In genomic region chr4:13642163-13642562, GRCh38 we compare ENCODE assay signal across 16 cellular contexts.
DNase-seq lines count a peak whose midpoint lies in the region; ATAC-seq and TF ChIP-seq lines count a peak whose summit lies in the region.
"Had no signal": no experiment of that assay in that cellular context is flagged by ENCODE, and none has a peak within 500 bp of the region (broad histone marks: within the 10 kb centered on the region; RNA-seq: fewer than 3 reads in every experiment).

No MANE protein-coding gene starts in this region.

- H3K9ac ChIP-seq in HUES48 (ENCODE audit: low read depth, low read length), result no peak overlapping the region
- H3K9ac ChIP-seq in adipocyte (ENCODE audit: low read length), result no peak overlapping the region
- no peak overlapping the region for H3K9ac ChIP-seq in parathyroid adenoma

- H3K27me3 ChIP-seq in HUES48 (ENCODE audit: control insufficient read depth, insufficient read depth, low read length) (no peaks in the 10 kb centered on the region), adipocyte (replicated peaks; ENCODE audit: control insufficient read depth, insufficient read depth, low read length) (no peaks in the 10 kb centered on the region), parathyroid adenoma (ENCODE audit: control insufficient read depth, insufficient read depth, low read length) (no peaks in the 10 kb centered on the region)

- no peaks in the 10 kb centered on the region for H3K9me3 ChIP-seq in HUES48 (ENCODE audit: control insufficient read depth, insufficient read depth, low read length)
- H3K9me3 ChIP-seq in adipocyte (ENCODE audit: control insufficient read depth, low read length), result no peaks in the 10 kb centered on the region
- no peaks in the 10 kb centered on the region for H3K9me3 ChIP-seq in parathyroid adenoma (ENCODE audit: control insufficient read depth, low read length)
- H3K9me3 ChIP-seq: SJCRH30 had no signal

- no peak overlapping the region for H3K4me2 ChIP-seq in parathyroid adenoma (ENCODE audit: low read length)

- ATAC-seq in HG03571 (IDR thresholded peaks at IDR 0.05; ENCODE audit: unreplicated experiment), result no peak
- ATAC-seq: HCT116 had no signal

- H2AFZ ChIP-seq in parathyroid adenoma, result peak overlapping the region; percentile 62

- H3K27ac ChIP-seq in HUES48 (ENCODE audit: low read depth, low read length) (peak overlapping the region; percentile 62), parathyroid adenoma (peak overlapping the region; percentile 39)
- H3K27ac ChIP-seq: C4-2B, SJCRH30 had no signal

- H3K4me1 ChIP-seq in HUES48 (ENCODE audit: control insufficient read depth, insufficient read depth, low read length), result peaks cover 37% of the 10 kb centered on the region
- peaks cover 30% of the 10 kb centered on the region for H3K4me1 ChIP-seq in adipocyte (ENCODE audit: control insufficient read depth, insufficient read depth, low read length)
- peaks cover 8% of the 10 kb centered on the region for H3K4me1 ChIP-seq in parathyroid adenoma
- H3K4me1 ChIP-seq: SJCRH30 had no signal

- TF ChIP-seq CTCF in parathyroid adenoma (IDR thresholded peaks at IDR 0.05), result no peak

- DNase-seq in adipocyte (ENCODE audit: low read depth) (peak; percentile 23), fibroblast of peridontal ligament (ENCODE audit: extremely low read depth) (peak; percentile 78), AG08396 (ENCODE audit: low spot score) (no peak), activated gamma-delta T cell treated with Interleukin-2 at 50 U/mL for 16 hours (no peak)
- no peak for DNase-seq in activated CD8-positive, alpha-beta memory T cell treated with anti-CD3 and anti-CD28 coated beads for 24 hours
- DNase-seq: activated T-cell treated with anti-CD3 and anti-CD28 coated beads, Interleukin-2, amount 50 U/mL, for 48 hours; amniotic stem cell; kidney glomerular epithelial cell; stimulated activated CD8-positive, alpha-beta memory T cell treated with anti-CD3 and anti-CD28 coated beads, Interleukin-4, amount 100 ng/mL, for 48 hours; trophoblast cell had no signal

- H3K36me3 ChIP-seq in HUES48 (ENCODE audit: control insufficient read depth, insufficient read depth, low read length), result no peaks in the 10 kb centered on the region
- H3K36me3 ChIP-seq in adipocyte (ENCODE audit: control insufficient read depth, insufficient read depth, low read length, severe bottlenecking), result no peaks in the 10 kb centered on the region
- no peaks in the 10 kb centered on the region for H3K36me3 ChIP-seq in parathyroid adenoma (ENCODE audit: control insufficient read depth, insufficient read depth, low read length)
- H3K36me3 ChIP-seq: SJCRH30 had no signal

- H3K79me2 ChIP-seq in parathyroid adenoma, result no peaks in the 10 kb centered on the region

- H3K4me3 ChIP-seq in HUES48 (ENCODE audit: low read depth, low read length) (0 out of 2 replicates have a peak overlapping the region, but pooled peaks have one; percentile 7), adipocyte (ENCODE audit: low read length) (no peak overlapping the region), parathyroid adenoma (ENCODE audit: low read depth, low read length) (no peak overlapping the region)
- H3K4me3 ChIP-seq: SJCRH30 had no signal

Comparison
In these comparisons a context has a peak if more than half of its experiments do, and no peak if none do; other contexts are left out.
1. DNase-seq: peak in adipocyte (single experiment) and fibroblast of peridontal ligament (single experiment); none in AG08396 (single experiment), activated CD8-positive, alpha-beta memory T cell treated with anti-CD3 and anti-CD28 coated beads for 24 hours (single experiment) and activated gamma-delta T cell treated with Interleukin-2 at 50 U/mL for 16 hours (single experiment).